Comparison of ENCODE assay signal across 25 cellular contexts in genomic region chr2:35204881-35205280, GRCh38.
"Had no signal": no experiment of that assay in that cellular context is flagged by ENCODE, and none has a peak within 500 bp of the region (broad histone marks: within the 10 kb centered on the region; RNA-seq: fewer than 3 reads in every experiment).

No MANE protein-coding gene starts in this region.

- H3K9me3 ChIP-seq: neutrophil, psoas muscle, tibial nerve, uterus had no signal

- H3K9ac ChIP-seq: neural progenitor cell, parathyroid adenoma had no signal

- ATAC-seq: natural killer cell; psoas muscle; sciatic nerve; stimulated activated memory B cell treated with anti-CD40 and anti-IgM and Interleukin-4, amounts not matched to agents 10 μg/mL and 1 μg/mL and 100 μg/mL, for 72 hours; stimulated activated naive CD8-positive, alpha-beta T cell treated with anti-CD3 and anti-CD28 coated beads, Interleukin-15, amount 100 ng/mL, for 72 hours had no signal

- H3K27me3 ChIP-seq: hepatocyte, neural progenitor cell, neutrophil, tibial nerve, uterus had no signal

- H3K4me1 ChIP-seq: left ventricle myocardium inferior, neural progenitor cell, parathyroid adenoma, psoas muscle, tibial nerve, uterus had no signal

- H3K36me3 ChIP-seq: left ventricle myocardium inferior, neural progenitor cell, neutrophil, tibial nerve, uterus had no signal

- H2AFZ ChIP-seq: hepatocyte, neural progenitor cell, parathyroid adenoma had no signal

- H3K4me3 ChIP-seq: hepatocyte, left ventricle myocardium inferior, lung, neural progenitor cell, psoas muscle, skin epidermis, tibial nerve, uterus had no signal

- DNase-seq: islet precursor cell; left ventricle myocardium inferior; mesendoderm; naive B cell; natural killer cell; nephron progenitor cell; occipital lobe; psoas muscle; stimulated activated CD4-positive, alpha-beta T cell treated with anti-CD3 and anti-CD28 coated beads, Interleukin-12 subunit alpha, Interleukin-12 subunit beta, amount 100 ng/mL, for 4 hours; stimulated activated CD4-positive, alpha-beta T cell treated with anti-CD3 and anti-CD28 coated beads, Interleukin-15, amount 100 ng/mL, for 24 hours; stimulated activated CD4-positive, alpha-beta T cell treated with anti-CD3 and anti-CD28 coated beads, Interleukin-4, amount 100 ng/mL, for 4 hours; stimulated activated CD8-positive, alpha-beta memory T cell treated with anti-CD3 and anti-CD28 coated beads, Interleukin-4, amount 100 ng/mL, for 48 hours; stimulated activated naive CD4-positive, alpha-beta T cell treated with Interleukin-2 at 50 U/mL for 16 hours; stimulated activated naive CD8-positive, alpha-beta T cell treated with anti-CD3 and anti-CD28 coated beads, Interleukin-15, amount 100 ng/mL, for 72 hours; substantia nigra; uterus had no signal

- H3K79me2 ChIP-seq: hepatocyte, parathyroid adenoma had no signal

- H3K27ac ChIP-seq: hepatocyte, left ventricle myocardium inferior, neural progenitor cell, neutrophil, parathyroid adenoma, psoas muscle, skin epidermis, tibial nerve, uterus had no signal

- H3K4me2 ChIP-seq: hepatocyte, neural progenitor cell had no signal
